In genomic region chr1:93967276-93967675, GRCh38 we compare ENCODE assay signal across 27 cellular contexts. TPM values are rescaled to one million over a fixed set of nuclear protein-coding genes. Genes with fewer than 3 reads are reported as not detected.
DNase-seq lines count a peak whose midpoint lies in the region; ATAC-seq and TF ChIP-seq lines count a peak whose summit lies in the region.
"Had no signal": no experiment of that assay in that cellular context is flagged by ENCODE, and none has a peak within 500 bp of the region (broad histone marks: within the 10 kb centered on the region; RNA-seq: fewer than 3 reads in every experiment).

No MANE protein-coding gene starts in this region.

- H3K36me3 ChIP-seq in heart left ventricle (no peaks in the 10 kb centered on the region), WERI-Rb-1 (no peaks in the 10 kb centered on the region), SJCRH30 (no peaks in the 10 kb centered on the region)
- H3K36me3 ChIP-seq: brain microvascular endothelial cell, ovary, thoracic aorta had no signal

- no peaks in the 10 kb centered on the region for H3K9me3 Mint-ChIP-seq in CD4-positive, alpha-beta T cell
- H3K9me3 Mint-ChIP-seq: activated T-helper 2 cell treated with anti-CD3 and anti-CD28 coated beads, Interferon-gamma antibody, Interleukin-2, Interleukin-4, amounts not matched to agents 10 μg/mL and 5 μg/mL and 100 μg/mL, durations not matched to agents 14 hours and 24 hours and 36 hours; CD4-positive, alpha-beta memory T cell; HFFc6; stimulated activated naive CD8-positive, alpha-beta T cell treated with anti-CD3 and anti-CD28 coated beads, Interleukin-15, Interleukin-2, amounts not matched to agents 100 ng/mL and 50 ng/mL, for 24 hours had no signal

- H3K4me3 Mint-ChIP-seq in CD4-positive, alpha-beta T cell = no peak overlapping the region
- H3K4me3 Mint-ChIP-seq: activated CD8-positive, alpha-beta T cell treated with anti-CD3 and anti-CD28 coated beads, Interleukin-2, amount 10 ng/mL, durations not matched to agents 7 days and 5 days; CD4-positive, alpha-beta memory T cell; HFFc6; stimulated activated naive CD8-positive, alpha-beta T cell treated with anti-CD3 and anti-CD28 coated beads, Interleukin-15, Interleukin-2, amounts not matched to agents 100 ng/mL and 50 ng/mL, for 24 hours had no signal

- peak in 3 of 4 donors; percentile 59 to 76 (median 66) for ATAC-seq in heart left ventricle
- ATAC-seq in CD4-positive, alpha-beta T cell (ENCODE audit: poor library complexity) = no peak
- no peak for ATAC-seq in HG02588 (IDR thresholded peaks at IDR 0.05; ENCODE audit: unreplicated experiment)
- ATAC-seq: activated CD8-positive, alpha-beta T cell treated with anti-CD3 and anti-CD28 coated beads, Interleukin-2, amount 10 ng/mL, durations not matched to agents 7 days and 5 days had no signal

- H3K36me3 Mint-ChIP-seq in CD4-positive, alpha-beta T cell (ENCODE audit: low read depth) = no peaks in the 10 kb centered on the region
- H3K36me3 Mint-ChIP-seq: CD4-positive, alpha-beta memory T cell had no signal

- TF ChIP-seq POLR2A in heart left ventricle (IDR thresholded peaks at IDR 0.05) = no peak

- POLR2A ChIA-PET in CD4-positive, alpha-beta T cell (lab: Charles Lee) = no interaction called here

- DNase-seq in heart left ventricle (peak in 1 of 5 donors; percentile 37), cardiac septum (ENCODE audit: low spot score) (no peak), WERI-Rb-1 (peak; percentile 65), left kidney (ENCODE audit: low read depth, low spot score) (peak; percentile 92), SJCRH30 (no peak)
- no peak for DNase-seq in CD4-positive, alpha-beta T cell
- DNase-seq: activated CD4-positive, alpha-beta T cell treated with anti-CD3 and anti-CD28 coated beads for 4 hours; activated CD8-positive, alpha-beta T cell treated with anti-CD3 and anti-CD28 coated beads, Interleukin-2, amount 10 ng/mL, durations not matched to agents 7 days and 5 days; activated naive CD4-positive, alpha-beta T cell treated with anti-CD3 and anti-CD28 coated beads, Interleukin-2, amount 50 U/mL, for 16 hours; brain microvascular endothelial cell; CD4-positive, alpha-beta memory T cell; effector CD4-positive, alpha-beta T cell; head of caudate nucleus; HFFc6; NCI-H1048; NCI-H1930; ovary; retina; SHP77; stimulated activated CD8-positive, alpha-beta memory T cell treated with anti-CD3 and anti-CD28 coated beads, Interleukin-4, amount 100 ng/mL, for 48 hours had no signal

- no peak overlapping the region for H3K27ac ChIP-seq in heart left ventricle
- H3K27ac ChIP-seq in WERI-Rb-1 = 0 out of 2 replicates have a peak overlapping the region, but pooled peaks have one; percentile 11
- H3K27ac ChIP-seq in CD4-positive, alpha-beta T cell (ENCODE audit: low read depth, low read length) = no peak overlapping the region
- no peak overlapping the region for H3K27ac ChIP-seq in SJCRH30
- H3K27ac ChIP-seq: brain microvascular endothelial cell, epithelial cell of prostate, ovary, thoracic aorta, VCaP had no signal

- TF ChIP-seq CTCF in heart left ventricle (IDR thresholded peaks at IDR 0.05) = no peak
- TF ChIP-seq CTCF in WERI-Rb-1 (IDR thresholded peaks at IDR 0.05; ENCODE audit: low read depth, low read length) = no peak
- TF ChIP-seq CTCF in CD4-positive, alpha-beta T cell (IDR thresholded peaks at IDR 0.05) = no peak

- peaks cover 9% of the 10 kb centered on the region for H3K27me3 Mint-ChIP-seq in CD4-positive, alpha-beta T cell
- H3K27me3 Mint-ChIP-seq: CD4-positive, alpha-beta memory T cell; stimulated activated naive CD8-positive, alpha-beta T cell treated with anti-CD3 and anti-CD28 coated beads, Interleukin-15, Interleukin-2, amounts not matched to agents 100 ng/mL and 50 ng/mL, for 24 hours had no signal

- intact Hi-C loops in heart left ventricle (cut with DNase I) = no loop called here
- intact Hi-C loops in cardiac septum (cut with DNase I) = no loop called here
- intact Hi-C loops in CD4-positive, alpha-beta T cell (cut with DNase I, micrococcal nuclease) = no loop called here

- peaks cover 0 to 5% (median 0%) of the 10 kb centered on the region in 12 donors for H3K4me1 ChIP-seq in heart left ventricle
- H3K4me1 ChIP-seq in SJCRH30 = no peaks in the 10 kb centered on the region

- 49 to 56% (median 52%) methylated on average over 3 of the region's 3 CpGs for WGBS in heart left ventricle, 4 donors

- H3K9me3 ChIP-seq in heart left ventricle = no peaks in the 10 kb centered on the region
- H3K9me3 ChIP-seq in WERI-Rb-1 (ENCODE audit: severe bottlenecking) = no peaks in the 10 kb centered on the region
- H3K9me3 ChIP-seq in CD4-positive, alpha-beta T cell (ENCODE audit: control insufficient read depth, low read length) = no peaks in the 10 kb centered on the region
- no peaks in the 10 kb centered on the region for H3K9me3 ChIP-seq in SJCRH30 (replicated peaks)
- H3K9me3 ChIP-seq: ovary, thoracic aorta had no signal

- CTCF ChIA-PET in CD4-positive, alpha-beta T cell (lab: Charles Lee) = no interaction called here

- H3K4me3 ChIP-seq in heart left ventricle = no peak overlapping the region
- no peak overlapping the region for H3K4me3 ChIP-seq in WERI-Rb-1 (ENCODE audit: low read depth, low read length)
- no peak overlapping the region for H3K4me3 ChIP-seq in SJCRH30
- H3K4me3 ChIP-seq: lung, ovary, thoracic aorta had no signal

- no peaks in the 10 kb centered on the region for H3K4me1 Mint-ChIP-seq in CD4-positive, alpha-beta T cell (ENCODE audit: low read depth)
- H3K4me1 Mint-ChIP-seq: CD4-positive, alpha-beta memory T cell had no signal

- no peak overlapping the region for H3K27ac Mint-ChIP-seq in CD4-positive, alpha-beta T cell
- H3K27ac Mint-ChIP-seq: activated CD8-positive, alpha-beta T cell treated with anti-CD3 and anti-CD28 coated beads, Interleukin-2, amount 10 ng/mL, durations not matched to agents 7 days and 5 days; activated T-helper 2 cell treated with anti-CD3 and anti-CD28 coated beads, Interferon-gamma antibody, Interleukin-2, Interleukin-4, amounts not matched to agents 10 μg/mL and 5 μg/mL and 100 μg/mL, durations not matched to agents 14 hours and 24 hours and 36 hours; CD4-positive, alpha-beta memory T cell; HFFc6; stimulated activated naive CD8-positive, alpha-beta T cell treated with anti-CD3 and anti-CD28 coated beads, Interleukin-15, Interleukin-2, amounts not matched to agents 100 ng/mL and 50 ng/mL, for 24 hours had no signal

- H3K27me3 ChIP-seq in heart left ventricle (no peaks in the 10 kb centered on the region), WERI-Rb-1 (ENCODE audit: insufficient read depth, low read depth, severe bottlenecking) (no peaks in the 10 kb centered on the region), SJCRH30 (no peaks in the 10 kb centered on the region)
- H3K27me3 ChIP-seq in CD4-positive, alpha-beta T cell (ENCODE audit: control insufficient read depth, insufficient read depth, low read length) = no peaks in the 10 kb centered on the region
- H3K27me3 ChIP-seq: brain microvascular endothelial cell, ovary had no signal

RNA-seq across cellular contexts. Expression of gene GCLM, which starts 58.0 kb away (rescaled TPM):
- 10 to 100 TPM in 6 of 9 donors, 1 to 10 TPM in 3; 4.2 to 21.9 (median 12.5) TPM for total RNA-seq in heart left ventricle
- polyA plus RNA-seq in heart left ventricle = 1 to 10 TPM; 1.8 to 7.5 TPM
- 10.5 TPM for total RNA-seq in cardiac septum
- 1 to 10 TPM; 6.1 to 6.8 TPM for total RNA-seq in CD4-positive, alpha-beta T cell
- total RNA-seq in SJCRH30 (2014; rRNA removed; shearing (Covaris generic)) = 6.3 and 7.2 TPM in 2 replicates

Comparison
In these comparisons a context has a peak if more than half of its experiments do, and no peak if none do; other contexts are left out.
1. ATAC-seq: peak in heart left ventricle (3 of 4); none in CD4-positive, alpha-beta T cell (single experiment) and HG02588 (single experiment).
2. DNase-seq: peak in WERI-Rb-1 (single experiment) and left kidney (single experiment); none in cardiac septum (single experiment), CD4-positive, alpha-beta T cell (0 of 10) and SJCRH30 (0 of 2).